ENCODE assay signal across 35 cellular contexts in the genomic region with DNA sequence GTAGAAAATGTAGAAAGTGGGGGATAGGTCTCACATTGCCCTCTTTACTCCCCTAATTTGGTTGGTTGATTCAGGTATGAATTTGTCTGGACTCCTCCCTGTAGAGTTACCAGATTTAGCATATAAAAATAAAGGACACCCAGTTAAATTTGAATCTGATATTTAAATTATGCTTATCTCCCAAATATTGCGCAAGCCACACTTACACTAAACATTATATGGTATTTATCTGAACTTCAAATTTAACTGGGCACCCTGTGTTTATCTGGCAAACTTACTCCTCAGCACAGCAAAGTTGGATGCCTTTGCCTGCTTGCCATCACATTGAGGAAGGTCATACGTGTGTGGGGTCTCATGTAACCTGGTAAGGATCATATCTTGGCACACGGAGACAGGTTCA.
DNase-seq lines count a peak whose midpoint lies in the region; ATAC-seq, FAIRE-seq and TF ChIP-seq lines count a peak whose summit lies in the region.
"Had no signal": no experiment of that assay in that cellular context is flagged by ENCODE, and none has a peak within 500 bp of the region (broad histone marks: within the 10 kb centered on the region; RNA-seq: fewer than 3 reads in every experiment).

No MANE protein-coding gene starts in this region.

- no peak overlapping the region for H3K56ac ChIP-seq in IMR-90 (ENCODE audit: extremely low read depth, insufficient read depth, low read length)

- H3K4me2 ChIP-seq in HepG2 (ENCODE audit: low read depth, low read length) (no peak overlapping the region), IMR-90 (ENCODE audit: low read depth, low read length) (no peak overlapping the region), K562 (ENCODE audit: insufficient read depth, low read length) (no peak overlapping the region)
- H3K4me2 ChIP-seq: A549; BLaER1; BLaER1 treated with 17β-estradiol and CSF1 and Interleukin-3, amounts not matched to agents 10 nM and 100 nM had no signal

- H3K36me3 ChIP-seq in HepG2 (replicated peaks in 1 of 2; ENCODE audit: control insufficient read depth in 1 of 2, insufficient read depth in 2 of 2, low read length in 2 of 2): no peaks in the 10 kb centered on the region
- H3K36me3 ChIP-seq in right lobe of liver: no peaks in the 10 kb centered on the region
- no peaks in the 10 kb centered on the region for H3K36me3 ChIP-seq in IMR-90 (ENCODE audit: control insufficient read depth, insufficient read depth, low read length)
- no peaks in the 10 kb centered on the region for H3K36me3 ChIP-seq in K562 (ENCODE audit: control insufficient read depth, insufficient read depth, low read length)
- no peaks in the 10 kb centered on the region for H3K36me3 ChIP-seq in vagina
- H3K36me3 ChIP-seq: BE2C; BLaER1; BLaER1 treated with 17β-estradiol and CSF1 and Interleukin-3, amounts not matched to agents 10 nM and 100 nM had no signal

- no peak overlapping the region for H3K9ac ChIP-seq in HepG2 (ENCODE audit: insufficient read depth, low read depth, low read length)
- H3K9ac ChIP-seq in IMR-90 (ENCODE audit: low read depth, low read length): no peak overlapping the region
- no peak overlapping the region for H3K9ac ChIP-seq in K562 (ENCODE audit: insufficient read depth in 1 of 2, low read depth in 2 of 2, low read length in 2 of 2)
- H3K9ac ChIP-seq: BLaER1; BLaER1 treated with 17β-estradiol and CSF1 and Interleukin-3, amounts not matched to agents 10 nM and 100 nM had no signal

- H3K18ac ChIP-seq in IMR-90 (ENCODE audit: low read depth, low read length): no peak overlapping the region

- FAIRE-seq in HepG2 (lab: Jason Lieb, UNC): no peak
- no peak for FAIRE-seq in K562 (lab: Jason Lieb, UNC)
- FAIRE-seq: A204.1, A549, D721Med had no signal

- H2BK120ac ChIP-seq in IMR-90 (ENCODE audit: low read depth, low read length): no peak overlapping the region

- no peak overlapping the region for H4K91ac ChIP-seq in IMR-90 (ENCODE audit: insufficient read depth, low read depth, low read length)

- intact Hi-C loops in HepG2 (cut with micrococcal nuclease; ENCODE audit: unreplicated experiment): no loop called here
- intact Hi-C loops in right lobe of liver (cut with DNase I): no loop called here
- intact Hi-C loops in IMR-90 (cut with micrococcal nuclease): no loop called here
- intact Hi-C loops in K562 (cut with micrococcal nuclease): no loop called here
- intact Hi-C loops in vagina (cut with DNase I): no loop called here

- H3K27ac ChIP-seq in HepG2 (ENCODE audit: extremely low read length, insufficient read depth, low read length): no peak overlapping the region
- no peak overlapping the region for H3K27ac ChIP-seq in right lobe of liver
- no peak overlapping the region for H3K27ac ChIP-seq in IMR-90 (ENCODE audit: insufficient read depth, low read length)
- no peak overlapping the region for H3K27ac ChIP-seq in K562 (ENCODE audit: extremely low read depth, low read depth, low read length)
- H3K27ac ChIP-seq in vagina: no peak overlapping the region
- H3K27ac ChIP-seq: 22Rv1; A549; BLaER1; BLaER1 treated with 17β-estradiol and CSF1 and Interleukin-3, amounts not matched to agents 10 nM and 100 nM; C4-2B had no signal

- CTCF ChIA-PET in HepG2 (lab: Yijun Ruan, JAX; ENCODE audit: low intra/inter-chr PET ratio, low total read pairs) (no interaction called here), IMR-90 (lab: Yijun Ruan, JAX) (no interaction called here), K562 (lab: Yijun Ruan, JAX; ENCODE audit: low intra/inter-chr PET ratio) (no interaction called here)

- in situ Hi-C loops in HepG2 (cut with HindIII; ENCODE audit: extremely low pct_ligation_motif_present, low pct_unique_long_range_greater_than_20kb) (no loop called here), IMR-90 (cut with MboI; ENCODE audit: low sequenced_read_pairs) (no loop called here), K562 (cut with MboI) (no loop called here)

- H2AK9ac ChIP-seq in IMR-90 (replicated peaks; ENCODE audit: low read depth, low read length, poor library complexity): no peak overlapping the region

- H4K20me1 ChIP-seq in HepG2 (ENCODE audit: insufficient read depth, low read length) (no peaks in the 10 kb centered on the region), IMR-90 (ENCODE audit: insufficient read depth, low read length) (no peaks in the 10 kb centered on the region), K562 (replicated peaks; ENCODE audit: control insufficient read depth, insufficient read depth, low read length) (no peaks in the 10 kb centered on the region)
- H4K20me1 ChIP-seq: BLaER1; BLaER1 treated with 17β-estradiol and CSF1 and Interleukin-3, amounts not matched to agents 10 nM and 100 nM had no signal

- no peak overlapping the region for H2BK20ac ChIP-seq in IMR-90 (ENCODE audit: low read depth, low read length)

- no peak overlapping the region for H4K5ac ChIP-seq in IMR-90 (ENCODE audit: low read depth, low read length)

- H3K4me3 ChIP-seq in HepG2 (replicated peaks in 1 of 3; ENCODE audit: insufficient read depth in 1 of 3, low read depth in 2 of 3, low read length in 3 of 3) (no peak overlapping the region), right lobe of liver (no peak overlapping the region), IMR-90 (ENCODE audit: insufficient read depth, low read depth, low read length) (no peak overlapping the region), K562 (no peak overlapping the region), vagina (no peak overlapping the region)
- H3K4me3 ChIP-seq: A549; BLaER1; BLaER1 treated with 17β-estradiol and CSF1 and Interleukin-3, amounts not matched to agents 10 nM and 100 nM had no signal

- H3K9me1 ChIP-seq in IMR-90 (ENCODE audit: insufficient read depth, low read length) (no peaks in the 10 kb centered on the region), K562 (ENCODE audit: control insufficient read depth, insufficient read depth, low read length) (no peaks in the 10 kb centered on the region)

- H3K79me2 ChIP-seq in HepG2 (ENCODE audit: insufficient read depth, low read length) (no peaks in the 10 kb centered on the region), K562 (ENCODE audit: control insufficient read depth, insufficient read depth, low read length) (no peaks in the 10 kb centered on the region)

- no peak overlapping the region for H3K14ac ChIP-seq in IMR-90 (replicated peaks; ENCODE audit: low read depth, low read length)

- TF ChIP-seq POLR2A in HepG2 (IDR thresholded peaks at IDR 0.05; ENCODE audit: insufficient read depth in 1 of 2, low read depth in 2 of 2, low read length in 2 of 2): no peak
- no peak for TF ChIP-seq POLR2A in right lobe of liver (IDR thresholded peaks at IDR 0.05)
- TF ChIP-seq POLR2A in IMR-90 (IDR thresholded peaks at IDR 0.05; ENCODE audit: low read depth, low read length): no peak
- TF ChIP-seq POLR2A in K562 (conservative IDR thresholded peaks at IDR 0.05): no peak
- no peak for TF ChIP-seq POLR2A in vagina (IDR thresholded peaks at IDR 0.05)

- TF ChIP-seq CTCF in HepG2 (CRISPR knock-in tag; IDR thresholded peaks at IDR 0.05) (no peak), right lobe of liver (IDR thresholded peaks at IDR 0.05) (no peak), IMR-90 (conservative IDR thresholded peaks at IDR 0.05; ENCODE audit: low read depth, low read length) (no peak), K562 (IDR thresholded peaks at IDR 0.05 in 2 of 3, conservative IDR thresholded peaks at IDR 0.05 in 1 of 3; ENCODE audit: insufficient read depth in 2 of 3, low read depth in 1 of 3, low read length in 3 of 3) (no peak), vagina (IDR thresholded peaks at IDR 0.05) (no peak)

- dilution Hi-C loops in IMR-90 (cut with HindIII; ENCODE audit: low sequenced_read_pairs, unreplicated experiment): no loop called here

- no peak overlapping the region for H2BK15ac ChIP-seq in IMR-90 (ENCODE audit: low read depth, low read length)

- DNase-seq in HepG2 (ENCODE audit: low spot score): no peak
- DNase-seq in right lobe of liver: no peak
- no peak for DNase-seq in IMR-90
- peak; percentile 4 for DNase-seq in OCI-M1 (lab: John Stamatoyannopoulos, UW)
- DNase-seq in K562 (ENCODE audit: extremely low read depth in 1 of 4, low spot score in 3 of 4): no peak
- DNase-seq in vagina (ENCODE audit: extremely low spot score in 2 of 2): no peak
- DNase-seq in stimulated activated naive CD8-positive, alpha-beta T cell treated with anti-CD3 and anti-CD28 coated beads, Interleukin-15, Interleukin-2, amounts not matched to agents 100 U/mL and 50 U/mL, for 24 hours: no peak
- DNase-seq: 8988T; ACHN; AML-193; BE2C; C1 segment of cervical spinal cord; Caco-2; Calu3; CD4-positive, alpha-beta memory T cell; CD4-positive, alpha-beta T cell; CD4-positive, CD25-positive, alpha-beta regulatory T cell; CD8-positive, alpha-beta memory T cell; CD8-positive, alpha-beta T cell; COR-L47; DMS 273 treated with DMSO at 0.1 percent for 48 hours; DMS153; DMS53; DMS79; DMS79 treated with DMSO at 0.1 percent for 48 hours; DND-41; EL had no signal

- H3K23ac ChIP-seq in IMR-90 (ENCODE audit: low read depth, low read length): no peak overlapping the region

- BruUV-seq in HepG2 (replicated peaks; lab: Mats Ljungman, UMichigan) (no TSS peak), IMR-90 (replicated peaks; lab: Mats Ljungman, UMichigan) (no TSS peak), K562 (replicated peaks; lab: Mats Ljungman, UMichigan) (no TSS peak)

- no peak overlapping the region for H3K4ac ChIP-seq in IMR-90 (ENCODE audit: low read depth, low read length)

- H3K4me1 ChIP-seq in HepG2 (ENCODE audit: insufficient read depth, low read length) (no peaks in the 10 kb centered on the region), right lobe of liver (no peaks in the 10 kb centered on the region), IMR-90 (ENCODE audit: control insufficient read depth, insufficient read depth, low read length) (no peaks in the 10 kb centered on the region), K562 (replicated peaks in 1 of 2; ENCODE audit: control insufficient read depth in 2 of 2, insufficient read depth in 2 of 2, low read length in 2 of 2) (no peaks in the 10 kb centered on the region), vagina (no peaks in the 10 kb centered on the region)
- H3K4me1 ChIP-seq: A549; BE2C; BLaER1; BLaER1 treated with 17β-estradiol and CSF1 and Interleukin-3, amounts not matched to agents 10 nM and 100 nM; Caco-2 had no signal

- no peak overlapping the region for H2AK5ac ChIP-seq in IMR-90 (ENCODE audit: low read depth, low read length)

- no peak for ATAC-seq in HepG2
- ATAC-seq in right lobe of liver: no peak
- no peak for ATAC-seq in IMR-90 (ENCODE audit: low read depth)
- ATAC-seq in K562: no peak
- ATAC-seq in GM19395 (IDR thresholded peaks at IDR 0.05; ENCODE audit: unreplicated experiment): no peak
- ATAC-seq in stimulated activated naive CD8-positive, alpha-beta T cell treated with anti-CD3 and anti-CD28 coated beads, Interleukin-15, Interleukin-2, amounts not matched to agents 100 U/mL and 50 U/mL, for 24 hours: no peak
- ATAC-seq: A549; CD8-positive, alpha-beta T cell had no signal

- H4K8ac ChIP-seq in IMR-90 (ENCODE audit: low read depth in 2 of 2, low read length in 2 of 2): no peak overlapping the region

- peaks cover 74% of the 10 kb centered on the region for H3K9me3 ChIP-seq in HepG2 (ENCODE audit: low read length)
- H3K9me3 ChIP-seq in right lobe of liver: no peaks in the 10 kb centered on the region
- H3K9me3 ChIP-seq in IMR-90 (ENCODE audit: control insufficient read depth, insufficient read depth, low read length): peaks cover 8% of the 10 kb centered on the region
- H3K9me3 ChIP-seq in K562 (replicated peaks; ENCODE audit: control insufficient read depth, insufficient read depth, low read depth, low read length): no peaks in the 10 kb centered on the region
- no peaks in the 10 kb centered on the region for H3K9me3 ChIP-seq in vagina
- H3K9me3 ChIP-seq: A549; BE2C; BLaER1; BLaER1 treated with 17β-estradiol and CSF1 and Interleukin-3, amounts not matched to agents 10 nM and 100 nM; Caco-2 had no signal

- H2AFZ ChIP-seq in HepG2 (ENCODE audit: low read length) (no peak overlapping the region), IMR-90 (replicated peaks; ENCODE audit: low read length, poor library complexity) (no peak overlapping the region), K562 (ENCODE audit: low read depth, low read length) (no peak overlapping the region)

- POLR2A ChIA-PET in HepG2 (lab: Yijun Ruan, JAX): no interaction called here
- POLR2A ChIA-PET in IMR-90 (lab: Charles Lee; ENCODE audit: unreplicated experiment): no interaction called here
- POLR2A ChIA-PET in K562 (lab: Yijun Ruan, JAX): no interaction called here

- TF ChIP-seq RAD21 in HepG2 (CRISPR knock-in tag; IDR thresholded peaks at IDR 0.05) (no peak), IMR-90 (IDR thresholded peaks at IDR 0.05; ENCODE audit: low read length) (no peak), K562 (CRISPR knock-in tag; conservative IDR thresholded peaks at IDR 0.05 in 1 of 2, IDR thresholded peaks at IDR 0.05 in 1 of 2) (no peak)

- no peak for TF ChIP-seq EP300 in HepG2 (IDR thresholded peaks at IDR 0.05; ENCODE audit: low read depth in 2 of 2, low read length in 2 of 2)
- TF ChIP-seq EP300 in HepG2 (CRISPR knock-in tag; IDR thresholded peaks at IDR 0.05; ENCODE audit: borderline replicate concordance): no peak
- TF ChIP-seq EP300 in K562 (IDR thresholded peaks at IDR 0.05; ENCODE audit: low read length): no peak

- no peak overlapping the region for H2BK5ac ChIP-seq in IMR-90 (ENCODE audit: low read depth, low read length, poor library complexity, severe bottlenecking)

- H3K79me1 ChIP-seq in IMR-90 (ENCODE audit: low read depth in 1 of 2, low read length in 2 of 2): no peaks in the 10 kb centered on the region

- 35% methylated on average over 3 of the region's 3 CpGs for WGBS in HepG2 (ENCODE audit: low lambda C conversion rate)
- 57% methylated on average over 3 of the region's 3 CpGs for WGBS in right lobe of liver (ENCODE audit: insufficient coverage, low coverage, low lambda C conversion rate, missing lambda C conversion rate)
- WGBS in IMR-90 (ENCODE audit: extremely low coverage in 2 of 2, insufficient read length in 1 of 2), 2 experiments: no CpG with 5 or more reads among the region's 3 CpGs
- 5% methylated on average over 3 of the region's 3 CpGs for WGBS in K562 (ENCODE audit: insufficient coverage, low coverage, missing lambda C conversion rate)

- H3K27me3 ChIP-seq in HepG2 (ENCODE audit: control insufficient read depth in 1 of 2, insufficient read depth in 2 of 2, low read length in 2 of 2) (no peaks in the 10 kb centered on the region), right lobe of liver (no peaks in the 10 kb centered on the region), IMR-90 (ENCODE audit: control insufficient read depth, insufficient read depth, low read length) (no peaks in the 10 kb centered on the region), K562 (ENCODE audit: control insufficient read depth in 2 of 2, insufficient read depth in 2 of 2, low read length in 2 of 2) (no peaks in the 10 kb centered on the region), vagina (no peaks in the 10 kb centered on the region)
- H3K27me3 ChIP-seq: BE2C; BLaER1; BLaER1 treated with 17β-estradiol and CSF1 and Interleukin-3, amounts not matched to agents 10 nM and 100 nM had no signal
